ENCODE assay signal across 8 cellular contexts in the genomic region with DNA sequence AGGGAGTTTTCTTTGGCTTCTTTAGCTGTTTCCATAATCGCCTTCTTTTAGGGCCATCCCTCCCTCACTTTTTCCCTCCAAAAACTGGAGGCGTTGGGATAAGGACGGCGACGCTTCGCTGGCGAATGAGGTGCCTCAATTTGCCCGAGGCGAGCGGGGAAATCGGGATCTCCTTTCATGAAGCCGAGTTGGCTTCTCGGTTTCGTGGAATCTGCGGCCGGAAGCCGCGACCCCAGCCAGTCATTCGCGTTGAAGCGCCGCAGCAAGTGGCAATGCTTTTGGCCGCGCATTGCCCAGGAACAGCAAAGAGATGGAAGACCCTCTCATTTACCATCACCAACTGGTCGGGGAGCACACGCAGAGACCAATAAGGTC. TPM values are rescaled to one million over a fixed set of nuclear protein-coding genes. Genes with fewer than 3 reads are reported as not detected.
DNase-seq lines count a peak whose midpoint lies in the region; ATAC-seq and TF ChIP-seq lines count a peak whose summit lies in the region.

No MANE protein-coding gene starts in this region.

- H3K4me1 ChIP-seq in heart left ventricle (peaks cover 2 to 40% (median 19%) of the 10 kb centered on the region in 12 donors), adipocyte (ENCODE audit: control insufficient read depth, insufficient read depth, low read length) (peaks cover 21% of the 10 kb centered on the region), lung (ENCODE audit: control insufficient read depth in 2 of 2, insufficient read depth in 2 of 2, low read length in 2 of 2) (peaks cover 0 to 10% of the 10 kb centered on the region in 2 donors), uterus (no peaks in the 10 kb centered on the region)

- no peak for DNase-seq in heart left ventricle
- no peak for DNase-seq in left cardiac atrium
- peak; percentile 64 for DNase-seq in adipocyte (ENCODE audit: low read depth)
- DNase-seq in lung (ENCODE audit: low spot score): no peak
- no peak for DNase-seq in uterus
- no peak for DNase-seq in midbrain (lab: John Stamatoyannopoulos, UW)
- no peak for DNase-seq in Ammon's horn (ENCODE audit: low spot score)
- DNase-seq in NK-92 treated with Interleukin-12 subunit alpha and Interleukin-12 subunit beta, amount 100 ng/mL, for 24 hours (lab: John Stamatoyannopoulos, UW): no peak

- H3K27me3 ChIP-seq in heart left ventricle: peaks cover 36 to 100% (median 90%) of the 10 kb centered on the region in 9 donors
- H3K27me3 ChIP-seq in adipocyte (replicated peaks; ENCODE audit: control insufficient read depth, insufficient read depth, low read length): peaks cover 15% of the 10 kb centered on the region
- H3K27me3 ChIP-seq in lung (ENCODE audit: control insufficient read depth, insufficient read depth): peaks cover 3% of the 10 kb centered on the region
- H3K27me3 ChIP-seq in uterus: peaks cover 13 to 66% of the 10 kb centered on the region in 2 donors

- ATAC-seq in heart left ventricle (no peak), left cardiac atrium (no peak), lung (ENCODE audit: insufficient read depth, low FRiP score) (no peak)

- no peak for TF ChIP-seq CTCF in heart left ventricle (IDR thresholded peaks at IDR 0.05)
- no peak for TF ChIP-seq CTCF in lung (IDR thresholded peaks at IDR 0.05; ENCODE audit: control extremely low read depth, extremely low read depth)
- no peak for TF ChIP-seq CTCF in uterus (IDR thresholded peaks at IDR 0.05)

- peak overlapping the region; percentile 98 for H3K9ac ChIP-seq in adipocyte (ENCODE audit: low read length)

- TF ChIP-seq POLR2A in heart left ventricle (IDR thresholded peaks at IDR 0.05): no peak
- TF ChIP-seq POLR2A in uterus (IDR thresholded peaks at IDR 0.05): no peak

- H3K9me3 ChIP-seq in heart left ventricle (no peaks in the 10 kb centered on the region), adipocyte (ENCODE audit: control insufficient read depth, low read length) (no peaks in the 10 kb centered on the region), lung (ENCODE audit: control insufficient read depth in 2 of 2, insufficient read depth in 1 of 2, low read length in 1 of 2) (peaks cover 0 to 5% of the 10 kb centered on the region in 2 donors), uterus (no peaks in the 10 kb centered on the region)

- intact Hi-C loops in heart left ventricle (cut with DNase I): loop anchor here in 5 of 10 donors (2.0 to 10.0 kb wide), 3 partner anchors 325 to 367 kb away; a partner anchor contains a TSS
- intact Hi-C loops in left cardiac atrium (cut with DNase I): no loop called here
- intact Hi-C loops in uterus (cut with DNase I; ENCODE audit: low total_unique reads): no loop called here

- H3K4me3 ChIP-seq in heart left ventricle: peak overlapping the region; percentile 50 to 73 (median 62)
- peak overlapping the region; percentile 93 for H3K4me3 ChIP-seq in adipocyte (ENCODE audit: low read length)
- H3K4me3 ChIP-seq in lung: peak overlapping the region; percentile 60
- H3K4me3 ChIP-seq in uterus: peak overlapping the region; percentile 28 to 54

- H3K36me3 ChIP-seq in heart left ventricle (no peaks in the 10 kb centered on the region), adipocyte (ENCODE audit: control insufficient read depth, insufficient read depth, low read length, severe bottlenecking) (no peaks in the 10 kb centered on the region), lung (ENCODE audit: control insufficient read depth in 2 of 2, insufficient read depth in 2 of 2, low read length in 2 of 2) (no peaks in the 10 kb centered on the region), uterus (no peaks in the 10 kb centered on the region)

- no peak overlapping the region for H3K27ac ChIP-seq in heart left ventricle
- no peak overlapping the region for H3K27ac ChIP-seq in lung (ENCODE audit: low read depth in 1 of 2, low read length in 1 of 2)
- no peak overlapping the region for H3K27ac ChIP-seq in uterus

- WGBS in heart left ventricle, 4 donors: 0 to 2% (median 1%) methylated on average over 26 of the region's 26 CpGs
- 1 to 3% methylated on average over 26 of the region's 26 CpGs for WGBS in lung, 2 donors

RNA-seq across cellular contexts. Expression of a gene that starts 8.3 kb away (rescaled TPM):
- total RNA-seq in heart left ventricle (under 1 TPM in 3 of 9 donors, not detected in 6; 0.19 to 0.27 (median 0.25) TPM), left cardiac atrium (under 1 TPM; 0.24 to 0.77 TPM), lung (1 to 10 TPM; 5.0 to 5.9 TPM), uterus (1 to 10 TPM in 1 of 4 donors, not detected in 3; 7.1 TPM)
- polyA plus RNA-seq in heart left ventricle (not detected), lung (1 to 10 TPM; 2.1 to 2.7 TPM)

Comparison
In these comparisons a context has a peak if more than half of its experiments do, and no peak if none do; other contexts are left out.
1. H3K4me3 ChIP-seq: peak in every context shown above with its lines; median percentile 93 in adipocyte; 62 in heart left ventricle; 60 in lung; 41 in uterus.